ENCODE assay signal across 9 cellular contexts in genomic region chr3:134378384-134378783, GRCh38. TPM values are rescaled to one million over a fixed set of nuclear protein-coding genes. Genes with fewer than 3 reads are reported as not detected.
DNase-seq lines count a peak whose midpoint lies in the region; ATAC-seq and TF ChIP-seq lines count a peak whose summit lies in the region.
"Had no signal": no experiment of that assay in that cellular context is flagged by ENCODE, and none has a peak within 500 bp of the region (broad histone marks: within the 10 kb centered on the region; RNA-seq: fewer than 3 reads in every experiment).

No MANE protein-coding gene starts in this region.

- peaks cover 3% of the 10 kb centered on the region for H3K36me3 Mint-ChIP-seq in HFFc6 (ENCODE audit: low read depth)

- peaks cover 7% of the 10 kb centered on the region for H3K27me3 Mint-ChIP-seq in HFFc6 (ENCODE audit: insufficient read depth)

- TF ChIP-seq CTCF in AG10803 (conservative IDR thresholded peaks at IDR 0.05; ENCODE audit: low read length) (0 out of 2 replicates have a peak, but pooled peaks have one; percentile 9), HFFc6 (IDR thresholded peaks at IDR 0.05) (peak; percentile 65), astrocyte of the cerebellum (IDR thresholded peaks at IDR 0.05; ENCODE audit: low read depth, low read length, missing control alignments) (peak; percentile 28)

- in situ Hi-C loops in astrocyte of the cerebellum (cut with HindIII; ENCODE audit: low sequenced_read_pairs): no loop called here

- H3K4me3 ChIP-seq in AG10803 (ENCODE audit: low read length) (no peak overlapping the region), astrocyte of the cerebellum (ENCODE audit: low read depth, low read length) (no peak overlapping the region)
- H3K4me3 ChIP-seq: ovary had no signal

- ATAC-seq in left lobe of liver: peak; percentile 34
- no peak for ATAC-seq in sciatic nerve
- no peak for ATAC-seq in HG03108 (IDR thresholded peaks at IDR 0.05; ENCODE audit: unreplicated experiment)

- H3K4me1 Mint-ChIP-seq in HFFc6 (ENCODE audit: low read depth): peaks cover 26% of the 10 kb centered on the region

- no peak overlapping the region for H3K4me3 Mint-ChIP-seq in HFFc6

- no peak for DNase-seq in AG10803 (ENCODE audit: low read depth)
- no peak for DNase-seq in HFFc6
- no peak for DNase-seq in astrocyte of the cerebellum (ENCODE audit: low read depth)
- peak; percentile 70 for DNase-seq in left lobe of liver (ENCODE audit: low spot score)
- no peak for DNase-seq in sciatic nerve (ENCODE audit: low spot score)
- no peak for DNase-seq in GOT3 (lab: John Stamatoyannopoulos, UW)
- DNase-seq in inferior parietal cortex (ENCODE audit: extremely low spot score): no peak

- intact Hi-C loops in sciatic nerve (cut with DNase I): loop anchor here (10.0 kb wide), 1 partner anchor 96 kb away; no protein-coding TSS in a partner anchor

- H3K9me3 Mint-ChIP-seq in HFFc6: no peaks in the 10 kb centered on the region

- no peak overlapping the region for H3K27ac Mint-ChIP-seq in HFFc6

RNA-seq across cellular contexts. Expression of gene AMOTL2, which starts 4.1 kb away (rescaled TPM):
- total RNA-seq in HFFc6 (2021; fragmentation: NEBNext Ultra II Directional; extraction: Animal tissue kit (Norgen Biotek cat#: 25700)): 100 to 1,000 TPM; 244 to 311 (median 274) TPM
- 26.8 TPM for total RNA-seq in left lobe of liver
- 158 TPM for total RNA-seq in sciatic nerve

Comparison
In these comparisons a context has a peak if more than half of its experiments do, and no peak if none do; other contexts are left out.
1. CTCF ChIP-seq: peak in every context shown above with its lines; median percentile 65 in HFFc6; 28 in astrocyte of the cerebellum; 9 in AG10803.